In genomic region chr2:75622500-75622899, GRCh38 we compare ENCODE assay signal across 20 cellular contexts. TPM values are rescaled to one million over a fixed set of nuclear protein-coding genes. Genes with fewer than 3 reads are reported as not detected.
DNase-seq lines count a peak whose midpoint lies in the region; ATAC-seq and TF ChIP-seq lines count a peak whose summit lies in the region.
"Had no signal": no experiment of that assay in that cellular context is flagged by ENCODE, and none has a peak within 500 bp of the region (broad histone marks: within the 10 kb centered on the region; RNA-seq: fewer than 3 reads in every experiment).

No MANE protein-coding gene starts in this region.

- H3K4me1 ChIP-seq in endodermal cell (ENCODE audit: control insufficient read depth, insufficient read depth, low read length) (no peaks in the 10 kb centered on the region), gastrocnemius medialis (no peaks in the 10 kb centered on the region)
- H3K4me1 ChIP-seq: BE2C had no signal

- H3K9me3 Mint-ChIP-seq in endodermal cell = no peaks in the 10 kb centered on the region
- no peaks in the 10 kb centered on the region for H3K9me3 Mint-ChIP-seq in activated CD8-positive, alpha-beta T cell treated with anti-CD3 and anti-CD28 coated beads, Interleukin-2, amount 10 ng/mL, durations not matched to agents 7 days and 5 days (ENCODE audit: insufficient read depth)
- H3K9me3 Mint-ChIP-seq: CD4-positive, alpha-beta T cell; CD8-positive, alpha-beta memory T cell had no signal

- no peak for TF ChIP-seq POLR2A in gastrocnemius medialis (IDR thresholded peaks at IDR 0.05)

- H3K27ac ChIP-seq in endodermal cell (ENCODE audit: low read depth, low read length) = no peak overlapping the region
- H3K27ac ChIP-seq in gastrocnemius medialis = no peak overlapping the region
- H3K27ac ChIP-seq: 22Rv1; BLaER1 treated with 17β-estradiol and CSF1 and Interleukin-3, amounts not matched to agents 10 nM and 100 nM had no signal

- H3K36me3 ChIP-seq in endodermal cell (ENCODE audit: control insufficient read depth, insufficient read depth, low read length) (no peaks in the 10 kb centered on the region), gastrocnemius medialis (no peaks in the 10 kb centered on the region)
- H3K36me3 ChIP-seq: BE2C; BLaER1 treated with 17β-estradiol and CSF1 and Interleukin-3, amounts not matched to agents 10 nM and 100 nM had no signal

- in situ Hi-C loops in gastrocnemius medialis (cut with MboI; ENCODE audit: low sequenced_read_pairs in 4 of 4) = loop anchor here in 3 of 4 donors (25.0 kb wide), 3 partner anchors 160 to 935 kb away; no protein-coding TSS in a partner anchor

- 93 to 100% methylated on average over 1 to 2 of the region's 2 CpGs for WGBS in endodermal cell (ENCODE audit: insufficient coverage in 1 of 2, insufficient read length in 1 of 2), 2 experiments

- no peaks in the 10 kb centered on the region for H3K27me3 ChIP-seq in endodermal cell (ENCODE audit: control insufficient read depth, insufficient read depth, low read length, poor library complexity, severe bottlenecking)
- H3K27me3 ChIP-seq in gastrocnemius medialis = no peaks in the 10 kb centered on the region
- H3K27me3 ChIP-seq: BE2C; BLaER1 treated with 17β-estradiol and CSF1 and Interleukin-3, amounts not matched to agents 10 nM and 100 nM had no signal

- DNase-seq in AG10803 (ENCODE audit: low read depth) (peak; percentile 25), endodermal cell (peak; percentile 16), fibroblast of gingiva (ENCODE audit: low read depth) (peak; percentile 36), gastrocnemius medialis (no peak)
- DNase-seq in activated CD8-positive, alpha-beta T cell treated with anti-CD3 and anti-CD28 coated beads, Interleukin-2, amount 10 ng/mL, durations not matched to agents 7 days and 5 days = no peak
- no peak for DNase-seq in activated CD4-positive, alpha-beta T cell treated with anti-CD3 and anti-CD28 coated beads for 1 hour
- DNase-seq: AML-193; BE2C; Calu3; CD4-positive, alpha-beta T cell; CD8-positive, alpha-beta memory T cell; COR-L47; DMS53; DMS79 treated with DMSO at 0.1 percent for 48 hours; GF-D8; H7; HCEC 1CT had no signal

- no peak for TF ChIP-seq CTCF in AG10803 (conservative IDR thresholded peaks at IDR 0.05; ENCODE audit: low read length)
- TF ChIP-seq CTCF in endodermal cell (conservative IDR thresholded peaks at IDR 0.05) = no peak
- TF ChIP-seq CTCF in gastrocnemius medialis (IDR thresholded peaks at IDR 0.05 in 4 of 5, conservative IDR thresholded peaks at IDR 0.05 in 1 of 5) = no peak

- no peaks in the 10 kb centered on the region for H3K4me1 Mint-ChIP-seq in endodermal cell
- no peaks in the 10 kb centered on the region for H3K4me1 Mint-ChIP-seq in activated CD8-positive, alpha-beta T cell treated with anti-CD3 and anti-CD28 coated beads, Interleukin-2, amount 10 ng/mL, durations not matched to agents 7 days and 5 days (ENCODE audit: low read depth)
- H3K4me1 Mint-ChIP-seq: CD14-positive monocyte; CD8-positive, alpha-beta memory T cell had no signal

- no peak for ATAC-seq in activated CD8-positive, alpha-beta T cell treated with anti-CD3 and anti-CD28 coated beads, Interleukin-2, amount 10 ng/mL, durations not matched to agents 7 days and 5 days
- ATAC-seq in gastrocnemius medialis = no peak

- H3K4me3 ChIP-seq in AG10803 (ENCODE audit: low read length) (no peak overlapping the region), endodermal cell (ENCODE audit: low read length) (no peak overlapping the region), gastrocnemius medialis (no peak overlapping the region)
- H3K4me3 ChIP-seq: BLaER1 treated with 17β-estradiol and CSF1 and Interleukin-3, amounts not matched to agents 10 nM and 100 nM had no signal

- H3K27ac Mint-ChIP-seq in endodermal cell = no peak overlapping the region
- no peak overlapping the region for H3K27ac Mint-ChIP-seq in activated CD8-positive, alpha-beta T cell treated with anti-CD3 and anti-CD28 coated beads, Interleukin-2, amount 10 ng/mL, durations not matched to agents 7 days and 5 days
- H3K27ac Mint-ChIP-seq: CD14-positive monocyte; CD4-positive, alpha-beta T cell; CD8-positive, alpha-beta memory T cell had no signal

- CTCF ChIA-PET in activated CD8-positive, alpha-beta T cell treated with anti-CD3 and anti-CD28 coated beads, Interleukin-2, amount 10 ng/mL, durations not matched to agents 7 days and 5 days (lab: Charles Lee) = interaction anchor here (0.6 kb wide), 1 partner anchor 12 kb away, joined by 3 read pairs; no protein-coding TSS in a partner anchor

- no peak overlapping the region for H3K4me3 Mint-ChIP-seq in endodermal cell
- no peak overlapping the region for H3K4me3 Mint-ChIP-seq in activated CD8-positive, alpha-beta T cell treated with anti-CD3 and anti-CD28 coated beads, Interleukin-2, amount 10 ng/mL, durations not matched to agents 7 days and 5 days
- H3K4me3 Mint-ChIP-seq: CD14-positive monocyte; CD4-positive, alpha-beta T cell; CD8-positive, alpha-beta memory T cell had no signal

- POLR2A ChIA-PET in activated CD8-positive, alpha-beta T cell treated with anti-CD3 and anti-CD28 coated beads, Interleukin-2, amount 10 ng/mL, durations not matched to agents 7 days and 5 days (lab: Charles Lee) = no interaction called here

- peaks cover 8% of the 10 kb centered on the region for H3K27me3 Mint-ChIP-seq in endodermal cell (ENCODE audit: insufficient read depth)
- peaks cover 16% of the 10 kb centered on the region for H3K27me3 Mint-ChIP-seq in activated CD8-positive, alpha-beta T cell treated with anti-CD3 and anti-CD28 coated beads, Interleukin-2, amount 10 ng/mL, durations not matched to agents 7 days and 5 days (ENCODE audit: low read depth)

- H3K9me3 ChIP-seq in endodermal cell (ENCODE audit: control insufficient read depth, low read length) = no peaks in the 10 kb centered on the region
- no peaks in the 10 kb centered on the region for H3K9me3 ChIP-seq in gastrocnemius medialis
- H3K9me3 ChIP-seq: BE2C; BLaER1 treated with 17β-estradiol and CSF1 and Interleukin-3, amounts not matched to agents 10 nM and 100 nM had no signal

- H3K9ac ChIP-seq in endodermal cell (ENCODE audit: extremely low read depth, low read length, poor library complexity, severe bottlenecking) = no peak overlapping the region
- H3K9ac ChIP-seq: BLaER1 treated with 17β-estradiol and CSF1 and Interleukin-3, amounts not matched to agents 10 nM and 100 nM had no signal

- H3K36me3 Mint-ChIP-seq in endodermal cell (ENCODE audit: low read depth) = no peaks in the 10 kb centered on the region
- no peaks in the 10 kb centered on the region for H3K36me3 Mint-ChIP-seq in activated CD8-positive, alpha-beta T cell treated with anti-CD3 and anti-CD28 coated beads, Interleukin-2, amount 10 ng/mL, durations not matched to agents 7 days and 5 days (ENCODE audit: low read depth)
- H3K36me3 Mint-ChIP-seq: CD14-positive monocyte; CD8-positive, alpha-beta memory T cell had no signal

- intact Hi-C loops in gastrocnemius medialis (cut with DNase I; ENCODE audit: low total_unique reads) = no loop called here

RNA-seq across cellular contexts. Expression of gene MRPL19, which starts 24.1 kb away (rescaled TPM):
- 10 to 100 TPM; 63.7 to 77.6 TPM for total RNA-seq in endodermal cell
- polyA plus RNA-seq in endodermal cell (2013, experiment 1 of 2) = 36.9 TPM
- 38.0 TPM for polyA plus RNA-seq in endodermal cell (2013, experiment 2 of 2)
- 10 to 100 TPM; 39.5 to 42.4 TPM for total RNA-seq in activated CD8-positive, alpha-beta T cell treated with anti-CD3 and anti-CD28 coated beads, Interleukin-2, amount 10 ng/mL, durations not matched to agents 7 days and 5 days
- 10 to 100 TPM; 25.4 to 95.3 (median 69.8) TPM for total RNA-seq in gastrocnemius medialis

Comparison
In these comparisons a context has a peak if more than half of its experiments do, and no peak if none do; other contexts are left out.
1. DNase-seq: peak in AG10803 (single experiment), endodermal cell (single experiment) and fibroblast of gingiva (single experiment); none in activated CD8-positive, alpha-beta T cell treated with anti-CD3 and anti-CD28 coated beads, Interleukin-2, amount 10 ng/mL, durations not matched to agents 7 days and 5 days (single experiment), activated CD4-positive, alpha-beta T cell treated with anti-CD3 and anti-CD28 coated beads for 1 hour (single experiment) and gastrocnemius medialis (0 of 2).